Comparison of ENCODE assay signal across 26 cellular contexts in the genomic region with DNA sequence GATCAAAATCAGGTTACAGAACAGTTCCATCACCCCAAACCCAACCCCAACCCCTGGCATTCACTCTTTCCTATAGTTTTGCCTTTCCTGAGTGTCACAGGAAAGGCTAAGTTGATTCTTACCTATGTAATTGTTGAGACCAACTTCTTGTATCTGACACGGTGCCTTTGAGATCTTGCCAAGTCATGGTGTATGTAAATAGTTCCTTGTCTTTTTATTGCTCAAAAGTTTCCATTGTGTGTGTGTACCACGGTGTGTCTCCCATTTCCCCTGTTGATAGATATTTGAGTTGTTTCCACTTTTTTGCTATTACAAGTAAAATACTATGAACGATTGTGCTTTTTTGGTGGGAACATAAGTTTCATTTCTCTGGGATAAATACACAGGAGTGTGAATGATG. TPM values are rescaled to one million over a fixed set of nuclear protein-coding genes. Genes with fewer than 3 reads are reported as not detected.
"Had no signal": no experiment of that assay in that cellular context is flagged by ENCODE, and none has a peak within 500 bp of the region (broad histone marks: within the 10 kb centered on the region; RNA-seq: fewer than 3 reads in every experiment).

No MANE protein-coding gene starts in this region.

- H3K9me3 Mint-ChIP-seq: activated CD4-positive, alpha-beta T cell treated with anti-CD3 and anti-CD28 coated beads, Interleukin-2, amount 10 ng/mL, durations not matched to agents 24 days and 14 days; activated CD8-positive, alpha-beta T cell treated with anti-CD3 and anti-CD28 coated beads for 36 hours; activated naive CD8-positive, alpha-beta T cell treated with anti-CD3 and anti-CD28 coated beads for 36 hours; activated T-helper 17 cell treated with anti-CD3 and anti-CD28 coated beads, Interleukin-2, amount 50 U/mL, for 72 hours; memory B cell; naive B cell; T-helper 2 cell treated with Interferon-gamma antibody and Interleukin-4, amounts not matched to agents 5 μg/mL and 100 μg/mL, for 36 hours had no signal

- H3K36me3 Mint-ChIP-seq: activated naive CD8-positive, alpha-beta T cell treated with anti-CD3 and anti-CD28 coated beads for 36 hours; memory B cell; naive B cell had no signal

- H3K4me3 ChIP-seq: cardiac muscle cell, dorsolateral prefrontal cortex, gastrocnemius medialis, heart left ventricle, left ventricle myocardium inferior, right atrium auricular region, thyroid gland had no signal

- H3K27ac Mint-ChIP-seq: activated CD4-positive, alpha-beta T cell treated with anti-CD3 and anti-CD28 coated beads, Interleukin-2, amount 10 ng/mL, durations not matched to agents 24 days and 14 days; activated CD8-positive, alpha-beta T cell treated with anti-CD3 and anti-CD28 coated beads for 36 hours; activated naive CD8-positive, alpha-beta T cell treated with anti-CD3 and anti-CD28 coated beads for 36 hours; activated T-helper 17 cell treated with anti-CD3 and anti-CD28 coated beads, Interleukin-2, amount 50 U/mL, for 72 hours; memory B cell; progenitor cell of endocrine pancreas; T-helper 2 cell treated with Interferon-gamma antibody and Interleukin-4, amounts not matched to agents 5 μg/mL and 100 μg/mL, for 36 hours had no signal

- H3K36me3 ChIP-seq: cardiac muscle cell, gastrocnemius medialis, heart left ventricle, left ventricle myocardium inferior, right atrium auricular region, thyroid gland had no signal

- DNase-seq: activated CD4-positive, alpha-beta T cell treated with anti-CD3 and anti-CD28 coated beads, Interleukin-2, amount 10 ng/mL, durations not matched to agents 24 days and 14 days; activated CD8-positive, alpha-beta T cell treated with anti-CD3 and anti-CD28 coated beads for 36 hours; activated naive CD4-positive, alpha-beta T cell; activated naive CD8-positive, alpha-beta T cell treated with anti-CD3 and anti-CD28 coated beads for 36 hours; activated T-cell treated with anti-CD3 and anti-CD28 coated beads, Interleukin-2, amount 50 U/mL, for 1 hour; amniotic stem cell; dorsolateral prefrontal cortex; erythroblast; gastrocnemius medialis; heart left ventricle; left ventricle myocardium inferior; naive B cell; stimulated activated CD4-positive, alpha-beta T cell treated with anti-CD3 and anti-CD28 coated beads, Interleukin-2, amount 100 ng/mL, for 24 hours; stimulated activated naive CD4-positive, alpha-beta T cell treated with Interleukin-2 at 50 U/mL for 16 hours; thyroid gland had no signal

- H3K9me3 ChIP-seq: gastrocnemius medialis, heart left ventricle, left ventricle myocardium inferior, right atrium auricular region, thyroid gland had no signal

- H3K4me1 ChIP-seq: gastrocnemius medialis, heart left ventricle, left ventricle myocardium inferior, right atrium auricular region, thyroid gland had no signal

- H3K27ac ChIP-seq: cardiac muscle cell, dorsolateral prefrontal cortex, gastrocnemius medialis, heart left ventricle, left ventricle myocardium inferior, right atrium auricular region, thyroid gland had no signal

- H3K27me3 ChIP-seq: cardiac muscle cell, dorsolateral prefrontal cortex, right atrium auricular region, thyroid gland had no signal

- H3K4me1 Mint-ChIP-seq: memory B cell, naive B cell had no signal

- H3K4me3 Mint-ChIP-seq: activated CD4-positive, alpha-beta T cell treated with anti-CD3 and anti-CD28 coated beads, Interleukin-2, amount 10 ng/mL, durations not matched to agents 24 days and 14 days; activated CD8-positive, alpha-beta T cell treated with anti-CD3 and anti-CD28 coated beads for 36 hours; activated naive CD8-positive, alpha-beta T cell treated with anti-CD3 and anti-CD28 coated beads for 36 hours; activated T-helper 17 cell treated with anti-CD3 and anti-CD28 coated beads, Interleukin-2, amount 50 U/mL, for 72 hours; memory B cell; naive B cell; neural crest cell; T-helper 2 cell treated with Interferon-gamma antibody and Interleukin-4, amounts not matched to agents 5 μg/mL and 100 μg/mL, for 36 hours had no signal

- ATAC-seq: activated CD8-positive, alpha-beta T cell treated with anti-CD3 and anti-CD28 coated beads for 36 hours; activated T-helper 17 cell treated with anti-CD3 and anti-CD28 coated beads, Interleukin-2, amount 50 U/mL, for 72 hours; gastrocnemius medialis; heart left ventricle had no signal

RNA-seq across cellular contexts. Expression of gene IGFL2, which starts 3.3 kb away (rescaled TPM):
- total RNA-seq: activated CD8-positive, alpha-beta T cell treated with anti-CD3 and anti-CD28 coated beads for 36 hours; activated naive CD8-positive, alpha-beta T cell treated with anti-CD3 and anti-CD28 coated beads for 36 hours; activated T-helper 17 cell treated with anti-CD3 and anti-CD28 coated beads, Interleukin-2, amount 50 U/mL, for 72 hours; cardiac muscle cell; gastrocnemius medialis; kidney epithelial cell; left ventricle myocardium inferior; mononuclear cell; neural crest cell; progenitor cell of endocrine pancreas; subcutaneous adipose tissue; thyroid gland had no signal

RNA-seq across cellular contexts. Expression of gene IGFL3, which starts 20.3 kb away (rescaled TPM):
- total RNA-seq: activated CD4-positive, alpha-beta T cell treated with anti-CD3 and anti-CD28 coated beads, Interleukin-2, amount 10 ng/mL, durations not matched to agents 24 days and 14 days; activated CD8-positive, alpha-beta T cell treated with anti-CD3 and anti-CD28 coated beads for 36 hours; activated naive CD8-positive, alpha-beta T cell treated with anti-CD3 and anti-CD28 coated beads for 36 hours; activated T-helper 17 cell treated with anti-CD3 and anti-CD28 coated beads, Interleukin-2, amount 50 U/mL, for 72 hours; cardiac muscle cell; dorsolateral prefrontal cortex; gastrocnemius medialis; heart left ventricle; kidney epithelial cell; left ventricle myocardium inferior; mononuclear cell; neural crest cell; omental fat pad; progenitor cell of endocrine pancreas; right atrium auricular region; subcutaneous adipose tissue; thyroid gland had no signal
